In genomic region chr1:77382361-77382760, GRCh38 we compare ENCODE assay signal across 12 cellular contexts.
"Had no signal": no experiment of that assay in that cellular context is flagged by ENCODE, and none has a peak within 500 bp of the region (broad histone marks: within the 10 kb centered on the region; RNA-seq: fewer than 3 reads in every experiment).

No MANE protein-coding gene starts in this region.

- H2AFZ ChIP-seq: neural progenitor cell had no signal

- ATAC-seq: left colon; pancreas; stimulated activated memory B cell treated with anti-CD40 and anti-IgM and Interleukin-4, amounts not matched to agents 10 μg/mL and 1 μg/mL and 100 μg/mL, for 72 hours had no signal

- H3K27me3 ChIP-seq: neural progenitor cell, pancreas had no signal

- H3K27me3 Mint-ChIP-seq: activated naive CD8-positive, alpha-beta T cell treated with anti-CD3 and anti-CD28 coated beads, Interleukin-2, amount 10 ng/mL, durations not matched to agents 7 days and 5 days; naive B cell; stimulated activated memory B cell treated with anti-CD40 and anti-IgM and Interleukin-4, amounts not matched to agents 10 μg/mL and 1 μg/mL and 100 μg/mL, for 72 hours had no signal

- H3K27ac ChIP-seq: neural progenitor cell, pancreas had no signal

- H3K9me3 ChIP-seq: pancreas had no signal

- H3K9ac ChIP-seq: neural progenitor cell had no signal

- H3K36me3 Mint-ChIP-seq: naive B cell; neural progenitor cell; stimulated activated memory B cell treated with anti-CD40 and anti-IgM and Interleukin-4, amounts not matched to agents 10 μg/mL and 1 μg/mL and 100 μg/mL, for 72 hours had no signal

- H3K4me3 Mint-ChIP-seq: activated naive CD8-positive, alpha-beta T cell treated with anti-CD3 and anti-CD28 coated beads, Interleukin-2, amount 10 ng/mL, durations not matched to agents 7 days and 5 days; naive B cell; neural progenitor cell; stimulated activated memory B cell treated with anti-CD40 and anti-IgM and Interleukin-4, amounts not matched to agents 10 μg/mL and 1 μg/mL and 100 μg/mL, for 72 hours had no signal

- H3K4me2 ChIP-seq: neural progenitor cell had no signal

- H3K4me3 ChIP-seq: lung, neural progenitor cell, pancreas had no signal

- H3K4me1 Mint-ChIP-seq: naive B cell; stimulated activated memory B cell treated with anti-CD40 and anti-IgM and Interleukin-4, amounts not matched to agents 10 μg/mL and 1 μg/mL and 100 μg/mL, for 72 hours had no signal

- H3K9me3 Mint-ChIP-seq: activated naive CD8-positive, alpha-beta T cell treated with anti-CD3 and anti-CD28 coated beads, Interleukin-2, amount 10 ng/mL, durations not matched to agents 7 days and 5 days; naive B cell; neural progenitor cell; stimulated activated memory B cell treated with anti-CD40 and anti-IgM and Interleukin-4, amounts not matched to agents 10 μg/mL and 1 μg/mL and 100 μg/mL, for 72 hours had no signal

- H3K27ac Mint-ChIP-seq: activated naive CD8-positive, alpha-beta T cell treated with anti-CD3 and anti-CD28 coated beads, Interleukin-2, amount 10 ng/mL, durations not matched to agents 7 days and 5 days; naive B cell; neural progenitor cell; stimulated activated memory B cell treated with anti-CD40 and anti-IgM and Interleukin-4, amounts not matched to agents 10 μg/mL and 1 μg/mL and 100 μg/mL, for 72 hours had no signal

- DNase-seq: activated CD4-positive, CD25-positive, alpha-beta regulatory T cell; activated naive CD4-positive, alpha-beta T cell; activated naive CD8-positive, alpha-beta T cell treated with anti-CD3 and anti-CD28 coated beads, Interleukin-2, amount 10 ng/mL, durations not matched to agents 7 days and 5 days; anterior cingulate cortex; foreskin melanocyte; head of caudate nucleus; left colon; naive B cell; pancreas had no signal

- H3K4me1 ChIP-seq: pancreas had no signal

- H3K36me3 ChIP-seq: neural progenitor cell, pancreas had no signal
